ENCODE assay signal across 1 cellular context in genomic region chr17:19401321-19402010, GRCh38.
TF ChIP-seq lines count a peak whose summit lies in the region.

No MANE protein-coding gene starts in this region.

TF ChIP-seq in H1, 55 proteins besides CTCF, POLR2A, EP300 and RAD21:
- no peak for TF ChIP-seq CHD1 (IDR thresholded peaks at IDR 0.05; ENCODE audit: low read depth, low read length)
- TF ChIP-seq NRF1 (IDR thresholded peaks at IDR 0.05; ENCODE audit: low read depth, low read length) = no peak
- TF ChIP-seq SAP30 (IDR thresholded peaks at IDR 0.05; ENCODE audit: insufficient read depth, insufficient replicate concordance, low read length) = no peak
- TF ChIP-seq MAFK (IDR thresholded peaks at IDR 0.05; ENCODE audit: low read depth, low read length) = no peak
TF ChIP-seq in H1: peak in this region for 0.
